Comparison of ENCODE assay signal across 31 cellular contexts in the genomic region with DNA sequence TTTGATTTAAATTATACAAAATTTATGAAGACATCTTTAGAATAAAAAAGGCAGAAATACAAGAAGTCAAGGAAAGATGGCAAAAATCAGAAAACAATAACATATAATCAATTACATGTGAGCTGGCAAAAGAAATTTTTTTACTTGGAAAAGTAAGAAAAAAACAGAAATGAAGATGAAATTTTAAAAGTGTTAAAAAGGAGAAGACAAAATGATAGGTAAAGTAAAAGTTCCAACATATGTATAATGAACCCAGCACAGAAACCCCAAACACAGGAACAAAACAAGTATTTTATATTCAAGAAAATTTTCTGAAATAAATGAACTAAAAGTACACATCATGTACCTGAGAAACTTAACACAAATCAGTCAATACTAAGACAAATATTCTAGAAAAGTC.
"Had no signal": no experiment of that assay in that cellular context is flagged by ENCODE, and none has a peak within 500 bp of the region (broad histone marks: within the 10 kb centered on the region; RNA-seq: fewer than 3 reads in every experiment).

No MANE protein-coding gene starts in this region.

- H3K27me3 ChIP-seq: ascending aorta, cardiac muscle cell had no signal

- H3K4me1 ChIP-seq: ascending aorta had no signal

- ATAC-seq: activated CD4-positive, alpha-beta T cell treated with anti-CD3 and anti-CD28 coated beads for 36 hours; activated CD4-positive, CD25-positive, alpha-beta regulatory T cell treated with anti-CD3 and anti-CD28 coated beads, Interleukin-2, amount 50 U/mL, for 24 hours; activated CD8-positive, alpha-beta memory T cell treated with anti-CD3 and anti-CD28 coated beads, Interleukin-2, amount 10 ng/mL, durations not matched to agents 7 days and 5 days; activated CD8-positive, alpha-beta T cell treated with anti-CD3 and anti-CD28 coated beads, Interleukin-2, amount 10 ng/mL, durations not matched to agents 7 days and 5 days; activated naive CD8-positive, alpha-beta T cell treated with anti-CD3 and anti-CD28 coated beads, Interleukin-2, amount 50 U/mL, for 24 hours; WTC11 had no signal

- FAIRE-seq: bronchial epithelial cell had no signal

- H3K4me3 ChIP-seq: ascending aorta, cardiac muscle cell had no signal

- H3K9me3 ChIP-seq: ascending aorta had no signal

- DNase-seq: activated CD4-positive, alpha-beta memory T cell treated with anti-CD3 and anti-CD28 coated beads, Interleukin-2, amount 10 ng/mL, durations not matched to agents 7 days and 5 days; activated CD4-positive, alpha-beta T cell treated with anti-CD3 and anti-CD28 coated beads for 1 hour; activated CD4-positive, alpha-beta T cell treated with anti-CD3 and anti-CD28 coated beads for 36 hours; activated CD4-positive, alpha-beta T cell treated with anti-CD3 and anti-CD28 coated beads for 48 hours; activated CD4-positive, alpha-beta T cell treated with anti-CD3 and anti-CD28 coated beads, Interleukin-2, amount 10 ng/mL, durations not matched to agents 7 days and 5 days; activated CD4-positive, alpha-beta T cell treated with anti-CD3 and anti-CD28 coated beads, Interleukin-2, amount 50 U/mL, for 48 hours; activated CD4-positive, CD25-positive, alpha-beta regulatory T cell; activated CD8-positive, alpha-beta memory T cell treated with anti-CD3 and anti-CD28 coated beads for 24 hours; activated CD8-positive, alpha-beta memory T cell treated with anti-CD3 and anti-CD28 coated beads, Interleukin-2, amount 10 ng/mL, durations not matched to agents 7 days and 5 days; activated CD8-positive, alpha-beta memory T cell treated with anti-CD3 and anti-CD28 coated beads, Interleukin-2, amount 50 U/mL, for 48 hours; activated CD8-positive, alpha-beta T cell treated with anti-CD3 and anti-CD28 coated beads, Interleukin-2, amount 10 ng/mL, durations not matched to agents 7 days and 5 days; activated effector memory CD4-positive, alpha-beta T cell treated with Interleukin-2 at 50 U/mL for 16 hours; activated gamma-delta T cell; activated naive CD4-positive, alpha-beta T cell treated with anti-CD3 and anti-CD28 coated beads, Interleukin-2, amount 10 ng/mL, durations not matched to agents 7 days and 5 days; activated naive CD4-positive, alpha-beta T cell treated with Interleukin-2 at 50 U/mL for 16 hours; activated naive CD8-positive, alpha-beta T cell treated with anti-CD3 and anti-CD28 coated beads, Interleukin-2, amount 10 ng/mL, durations not matched to agents 7 days and 5 days; activated naive CD8-positive, alpha-beta T cell treated with anti-CD3 and anti-CD28 coated beads, Interleukin-2, amount 50 U/mL, for 24 hours; activated T-cell treated with anti-CD3 and anti-CD28 coated beads, Interleukin-2, amount 50 U/mL, for 24 hours; activated T-cell treated with anti-CD3 and anti-CD28 coated beads, Interleukin-2, amount 50 U/mL, for 48 hours; amygdala; caudate nucleus; cerebellar nuclear complex; T-helper 1 cell; T-helper 2 cell; T-helper 9 cell; WERI-Rb-1 had no signal

- H3K27ac ChIP-seq: ascending aorta, cardiac muscle cell, WERI-Rb-1 had no signal
